Comparison of ENCODE assay signal across 16 cellular contexts in genomic region chr17:36498155-36498554, GRCh38. TPM values are rescaled to one million over a fixed set of nuclear protein-coding genes. Genes with fewer than 3 reads are reported as not detected.
DNase-seq lines count a peak whose midpoint lies in the region; ATAC-seq, FAIRE-seq and TF ChIP-seq lines count a peak whose summit lies in the region.
"Had no signal": no experiment of that assay in that cellular context is flagged by ENCODE, and none has a peak within 500 bp of the region (broad histone marks: within the 10 kb centered on the region; RNA-seq: fewer than 3 reads in every experiment).

No MANE protein-coding gene starts in this region.

- H3K4me2 ChIP-seq in SK-N-SH (no peak overlapping the region), HepG2 (ENCODE audit: low read depth, low read length) (no peak overlapping the region)
- H3K4me2 ChIP-seq: BLaER1 treated with 17β-estradiol and CSF1 and Interleukin-3, amounts not matched to agents 10 nM and 100 nM had no signal

- intact Hi-C loops in HepG2 (cut with micrococcal nuclease; ENCODE audit: unreplicated experiment): no loop called here

- no peaks in the 10 kb centered on the region for H3K9me3 Mint-ChIP-seq in endodermal cell
- no peaks in the 10 kb centered on the region for H3K9me3 Mint-ChIP-seq in activated naive CD4-positive, alpha-beta T cell treated with anti-CD3 and anti-CD28 coated beads, Interleukin-2, amount 10 ng/mL, durations not matched to agents 7 days and 5 days
- H3K9me3 Mint-ChIP-seq: IgD-negative memory B cell had no signal

- H3K27me3 ChIP-seq in SK-N-SH (ENCODE audit: insufficient read depth) (no peaks in the 10 kb centered on the region), endodermal cell (ENCODE audit: control insufficient read depth, insufficient read depth, low read length, poor library complexity, severe bottlenecking) (no peaks in the 10 kb centered on the region), HepG2 (ENCODE audit: control insufficient read depth in 1 of 2, insufficient read depth in 2 of 2, low read length in 2 of 2) (no peaks in the 10 kb centered on the region)
- H3K27me3 ChIP-seq: BLaER1 treated with 17β-estradiol and CSF1 and Interleukin-3, amounts not matched to agents 10 nM and 100 nM had no signal

- H4K20me1 ChIP-seq in SK-N-SH (ENCODE audit: insufficient read depth) (no peaks in the 10 kb centered on the region), HepG2 (ENCODE audit: insufficient read depth, low read length) (no peaks in the 10 kb centered on the region)

- H2AFZ ChIP-seq in SK-N-SH (ENCODE audit: low read depth) (no peak overlapping the region), HepG2 (ENCODE audit: low read length) (no peak overlapping the region)

- DNase-seq in SK-N-SH: peak; percentile 64
- peak; percentile 50 for DNase-seq in D341Med (ENCODE audit: low spot score)
- DNase-seq in endodermal cell: peak; percentile 42
- DNase-seq in HepG2 (ENCODE audit: low spot score): no peak
- no peak for DNase-seq in NCI-H69 (lab: John Stamatoyannopoulos, UW)
- no peak for DNase-seq in activated naive CD4-positive, alpha-beta T cell treated with anti-CD3 and anti-CD28 coated beads, Interleukin-2, amount 10 ng/mL, durations not matched to agents 7 days and 5 days
- DNase-seq: NCI-H1417, NCI-H2029, NCI-H510A treated with DMSO at 0.1 percent for 48 hours had no signal

- H3K4me1 ChIP-seq in SK-N-SH (ENCODE audit: control insufficient read depth in 1 of 2, insufficient read depth in 2 of 2, low read depth in 1 of 2, low read length in 1 of 2) (peaks cover 0 to 22% of the 10 kb centered on the region in 2 experiments; a peak in 1 of 4 replicates), endodermal cell (ENCODE audit: control insufficient read depth, insufficient read depth, low read length) (peaks cover 26% of the 10 kb centered on the region), HepG2 (ENCODE audit: insufficient read depth, low read length) (no peaks in the 10 kb centered on the region)
- H3K4me1 ChIP-seq: BLaER1 treated with 17β-estradiol and CSF1 and Interleukin-3, amounts not matched to agents 10 nM and 100 nM had no signal

- ATAC-seq in SK-N-SH treated with all-trans-retinoic acid at 6 μM for 48 hours (no peak), HepG2 (no peak), GM21423 (IDR thresholded peaks at IDR 0.05; ENCODE audit: unreplicated experiment) (no peak)
- ATAC-seq: HCT116 had no signal

- H3K9ac ChIP-seq in SK-N-SH (no peak overlapping the region), endodermal cell (ENCODE audit: extremely low read depth, low read length, poor library complexity, severe bottlenecking) (no peak overlapping the region), HepG2 (ENCODE audit: insufficient read depth, low read depth, low read length) (no peak overlapping the region)
- H3K9ac ChIP-seq: BLaER1 treated with 17β-estradiol and CSF1 and Interleukin-3, amounts not matched to agents 10 nM and 100 nM had no signal

- peaks cover 29% of the 10 kb centered on the region for H3K4me1 Mint-ChIP-seq in endodermal cell
- no peaks in the 10 kb centered on the region for H3K4me1 Mint-ChIP-seq in activated naive CD4-positive, alpha-beta T cell treated with anti-CD3 and anti-CD28 coated beads, Interleukin-2, amount 10 ng/mL, durations not matched to agents 7 days and 5 days

- CTCF ChIA-PET in SK-N-SH (lab: Yijun Ruan, JAX): interaction anchor here (4.4 kb wide), 1 partner anchor 15 kb away, joined by 22 read pairs; no protein-coding TSS in a partner anchor
- CTCF ChIA-PET in HepG2 (lab: Yijun Ruan, JAX; ENCODE audit: low intra/inter-chr PET ratio, low total read pairs): no interaction called here
- CTCF ChIA-PET in activated naive CD4-positive, alpha-beta T cell treated with anti-CD3 and anti-CD28 coated beads, Interleukin-2, amount 10 ng/mL, durations not matched to agents 7 days and 5 days (lab: Charles Lee): no interaction called here

- H3K27ac ChIP-seq in SK-N-SH (ENCODE audit: low read depth in 2 of 2, low read length in 1 of 2) (peak overlapping the region in 1 of 2 experiments; percentile 92; a peak in 2 of 4 replicates), endodermal cell (ENCODE audit: low read depth, low read length) (no peak overlapping the region), HepG2 (ENCODE audit: extremely low read length, insufficient read depth, low read length) (no peak overlapping the region)
- H3K27ac ChIP-seq: 22Rv1; BLaER1 treated with 17β-estradiol and CSF1 and Interleukin-3, amounts not matched to agents 10 nM and 100 nM had no signal

- H3K36me3 ChIP-seq in SK-N-SH (replicated peaks in 1 of 2; ENCODE audit: control insufficient read depth in 1 of 2, insufficient read depth in 2 of 2, low read length in 1 of 2) (peaks cover 39 to 59% of the 10 kb centered on the region in 2 experiments), endodermal cell (ENCODE audit: control insufficient read depth, insufficient read depth, low read length) (peaks cover 90% of the 10 kb centered on the region), HepG2 (replicated peaks in 1 of 2; ENCODE audit: control insufficient read depth in 1 of 2, insufficient read depth in 2 of 2, low read length in 2 of 2) (peaks cover 27 to 73% of the 10 kb centered on the region in 2 experiments)

- H3K79me2 ChIP-seq in SK-N-SH (ENCODE audit: insufficient read depth): no peaks in the 10 kb centered on the region
- H3K79me2 ChIP-seq in HepG2 (ENCODE audit: insufficient read depth, low read length): no peaks in the 10 kb centered on the region

- H3K9me2 ChIP-seq in SK-N-SH: no peaks in the 10 kb centered on the region

- 82% methylated on average over 5 of the region's 9 CpGs for WGBS in SK-N-SH (ENCODE audit: low lambda C conversion rate)
- WGBS in endodermal cell (ENCODE audit: insufficient coverage in 1 of 2, insufficient read length in 1 of 2), 2 experiments: 89 to 96% methylated on average over 7 to 9 of the region's 9 CpGs
- 94% methylated on average over 8 of the region's 9 CpGs for WGBS in HepG2 (ENCODE audit: low lambda C conversion rate)

- peak in 1 of 2 experiments; percentile 39; a peak in 1 of 4 replicates for TF ChIP-seq POLR2A in HepG2 (IDR thresholded peaks at IDR 0.05; ENCODE audit: insufficient read depth in 1 of 2, low read depth in 2 of 2, low read length in 2 of 2)

- TF ChIP-seq EP300 in SK-N-SH (IDR thresholded peaks at IDR 0.05; ENCODE audit: borderline replicate concordance in 1 of 2, low read depth in 1 of 2, low read length in 1 of 2) (no peak), HepG2 (IDR thresholded peaks at IDR 0.05; ENCODE audit: low read depth in 2 of 2, low read length in 2 of 2) (no peak), HepG2 (CRISPR knock-in tag; IDR thresholded peaks at IDR 0.05; ENCODE audit: borderline replicate concordance) (no peak)

- FAIRE-seq in HepG2 (lab: Jason Lieb, UNC): no peak
- FAIRE-seq: RCC 7860 had no signal

- TF ChIP-seq CTCF in SK-N-SH (IDR thresholded peaks at IDR 0.05): no peak
- TF ChIP-seq CTCF in endodermal cell (conservative IDR thresholded peaks at IDR 0.05): no peak
- no peak for TF ChIP-seq CTCF in HepG2 (CRISPR knock-in tag; IDR thresholded peaks at IDR 0.05)

- no peaks in the 10 kb centered on the region for H3K27me3 Mint-ChIP-seq in endodermal cell (ENCODE audit: insufficient read depth)
- no peaks in the 10 kb centered on the region for H3K27me3 Mint-ChIP-seq in activated naive CD4-positive, alpha-beta T cell treated with anti-CD3 and anti-CD28 coated beads, Interleukin-2, amount 10 ng/mL, durations not matched to agents 7 days and 5 days
- H3K27me3 Mint-ChIP-seq: IgD-negative memory B cell had no signal

- H3K9me3 ChIP-seq in SK-N-SH (no peaks in the 10 kb centered on the region), endodermal cell (ENCODE audit: control insufficient read depth, low read length) (no peaks in the 10 kb centered on the region), HepG2 (ENCODE audit: low read length) (no peaks in the 10 kb centered on the region)
- H3K9me3 ChIP-seq: BLaER1 treated with 17β-estradiol and CSF1 and Interleukin-3, amounts not matched to agents 10 nM and 100 nM had no signal

- H3K4me3 Mint-ChIP-seq in endodermal cell: no peak overlapping the region
- H3K4me3 Mint-ChIP-seq in activated naive CD4-positive, alpha-beta T cell treated with anti-CD3 and anti-CD28 coated beads, Interleukin-2, amount 10 ng/mL, durations not matched to agents 7 days and 5 days: no peak overlapping the region
- H3K4me3 Mint-ChIP-seq: IgD-negative memory B cell had no signal

- H3K4me3 ChIP-seq in SK-N-SH (ENCODE audit: low read depth in 2 of 2, low read length in 1 of 2): no peak overlapping the region
- H3K4me3 ChIP-seq in endodermal cell (ENCODE audit: low read length): no peak overlapping the region
- H3K4me3 ChIP-seq in HepG2 (replicated peaks in 1 of 3; ENCODE audit: insufficient read depth in 1 of 3, low read depth in 2 of 3, low read length in 3 of 3): no peak overlapping the region
- H3K4me3 ChIP-seq: BLaER1 treated with 17β-estradiol and CSF1 and Interleukin-3, amounts not matched to agents 10 nM and 100 nM had no signal

- no TSS peak for BruUV-seq in HepG2 (replicated peaks; lab: Mats Ljungman, UMichigan)

- peaks cover 62% of the 10 kb centered on the region for H3K36me3 Mint-ChIP-seq in endodermal cell (ENCODE audit: low read depth)
- H3K36me3 Mint-ChIP-seq in activated naive CD4-positive, alpha-beta T cell treated with anti-CD3 and anti-CD28 coated beads, Interleukin-2, amount 10 ng/mL, durations not matched to agents 7 days and 5 days: peaks cover 40% of the 10 kb centered on the region
- H3K36me3 Mint-ChIP-seq: IgD-negative memory B cell had no signal

- H3K27ac Mint-ChIP-seq in endodermal cell: no peak overlapping the region
- no peak overlapping the region for H3K27ac Mint-ChIP-seq in activated naive CD4-positive, alpha-beta T cell treated with anti-CD3 and anti-CD28 coated beads, Interleukin-2, amount 10 ng/mL, durations not matched to agents 7 days and 5 days

- POLR2A ChIA-PET in SK-N-SH (lab: Yijun Ruan, JAX): interaction anchor here (0.6 to 1.6 kb wide), 5 partner anchors 12 to 46 kb away, joined by 3 to 13 read pairs (median 4); partner anchors contain the start of genes GGNBP2, MYO19, PIGW and ZNHIT3
- POLR2A ChIA-PET in HepG2 (lab: Yijun Ruan, JAX): interaction anchor here (1.7 kb wide), 1 partner anchor 12 kb away, joined by 5 read pairs; the partner anchor contains the start of gene ZNHIT3

- H3F3A ChIP-seq in SK-N-SH (replicated peaks; ENCODE audit: insufficient read depth): no peaks in the 10 kb centered on the region

- in situ Hi-C loops in HepG2 (cut with HindIII; ENCODE audit: extremely low pct_ligation_motif_present, low pct_unique_long_range_greater_than_20kb): loop anchor here (25.0 kb wide), 1 partner anchor 536 kb away; no protein-coding TSS in a partner anchor

- TF ChIP-seq RAD21 in SK-N-SH (IDR thresholded peaks at IDR 0.05; ENCODE audit: low read length) (no peak), HepG2 (CRISPR knock-in tag; IDR thresholded peaks at IDR 0.05) (no peak)

RNA-seq across cellular contexts. Expression of gene ZNHIT3, which starts 11.7 kb away (rescaled TPM):
- polyA plus RNA-seq in SK-N-SH (2012; rRNA removed): 59.9 and 68.5 TPM in 2 replicates
- 74.5 and 82.1 TPM in 2 replicates for polyA plus RNA-seq in SK-N-SH (2012; cell fraction: cytosol; rRNA removed)
- polyA plus RNA-seq in SK-N-SH (2012; cell fraction: nucleus; rRNA removed): 27.8 and 34.0 TPM in 2 replicates
- 10 to 100 TPM; 59.6 to 67.3 TPM for total RNA-seq in endodermal cell
- 64.3 TPM for polyA plus RNA-seq in endodermal cell (2013, experiment 1 of 2)
- polyA plus RNA-seq in endodermal cell (2013, experiment 2 of 2): 67.4 TPM
- 66.6 and 88.3 TPM in 2 replicates for total RNA-seq in HepG2 (2016; rRNA removed; fragmentation: Illumina TruSeq; extraction: Trizol)
- 29.8 and 32.2 TPM in 2 replicates for total RNA-seq in HepG2 (2016; cell fraction: cytosol; rRNA removed; fragmentation: Illumina TruSeq; extraction: Trizol; ENCODE audit: low read depth)
- total RNA-seq in HepG2 (2016; cell fraction: insoluble cytoplasmic fraction; rRNA removed; fragmentation: Illumina TruSeq; extraction: Trizol): 67.3 and 89.4 TPM in 2 replicates
- 41.9 and 45.5 TPM in 2 replicates for total RNA-seq in HepG2 (2016; cell fraction: membrane; rRNA removed; fragmentation: Illumina TruSeq; extraction: Trizol)
- 27.8 and 28.2 TPM in 2 replicates for total RNA-seq in HepG2 (2016; cell fraction: nucleus; rRNA removed; fragmentation: Illumina TruSeq; extraction: Trizol)
- polyA plus RNA-seq in HepG2 (2011; rRNA removed): 60.9 and 77.4 TPM in 2 replicates
- 58.2 and 69.6 TPM in 2 replicates for polyA plus RNA-seq in HepG2 (2011; cell fraction: cytosol; rRNA removed)
- polyA plus RNA-seq in HepG2 (2011; cell fraction: nucleus; rRNA removed): 16.3 and 25.3 TPM in 2 replicates
- 48.2 and 51.5 TPM in 2 replicates for polyA plus RNA-seq in HepG2 (2012)
- polyA plus RNA-seq in HepG2 (2016; cell fraction: cytosol; fragmentation: Illumina TruSeq; extraction: Trizol; ENCODE audit: low read depth): 30.5 and 31.3 TPM in 2 replicates
- polyA plus RNA-seq in HepG2 (2016; cell fraction: insoluble cytoplasmic fraction; fragmentation: Illumina TruSeq; extraction: Trizol; ENCODE audit: low read depth): 87.9 and 101 TPM in 2 replicates
- polyA plus RNA-seq in HepG2 (2016; cell fraction: membrane; fragmentation: Illumina TruSeq; extraction: Trizol; ENCODE audit: low read depth): 43.8 and 44.5 TPM in 2 replicates
- 41.8 and 50.1 TPM in 2 replicates for polyA plus RNA-seq in HepG2 (2016; cell fraction: nucleus; fragmentation: Illumina TruSeq; extraction: Trizol; ENCODE audit: insufficient read depth, low read depth)
- polyA minus RNA-seq in HepG2 (2011; rRNA and poly(A)+ RNA removed; ENCODE audit: low replicate concordance): 22.7 and 35.2 TPM in 2 replicates
- polyA minus RNA-seq in HepG2 (2011; cell fraction: cytosol; rRNA and poly(A)+ RNA removed): 8.5 and 13.5 TPM in 2 replicates
- 20.0 and 28.6 TPM in 2 replicates for polyA minus RNA-seq in HepG2 (2011; cell fraction: nucleus; rRNA and poly(A)+ RNA removed)

RNA-seq across cellular contexts. Expression of gene MYO19, which starts 36.5 kb away (rescaled TPM):
- polyA plus RNA-seq in SK-N-SH (2012; rRNA removed): 61.6 and 72.4 TPM in 2 replicates
- 20.3 and 28.5 TPM in 2 replicates for polyA plus RNA-seq in SK-N-SH (2012; cell fraction: cytosol; rRNA removed)
- polyA plus RNA-seq in SK-N-SH (2012; cell fraction: nucleus; rRNA removed): 344 and 424 TPM in 2 replicates
- total RNA-seq in endodermal cell: 100 to 1,000 TPM; 133 to 154 TPM
- polyA plus RNA-seq in endodermal cell (2013, experiment 1 of 2): 63.3 TPM
- 51.5 TPM for polyA plus RNA-seq in endodermal cell (2013, experiment 2 of 2)
- 46.8 and 75.7 TPM in 2 replicates for total RNA-seq in HepG2 (2016; rRNA removed; fragmentation: Illumina TruSeq; extraction: Trizol)
- 70.2 and 74.2 TPM in 2 replicates for total RNA-seq in HepG2 (2016; cell fraction: cytosol; rRNA removed; fragmentation: Illumina TruSeq; extraction: Trizol; ENCODE audit: low read depth)
- 42.5 and 72.3 TPM in 2 replicates for total RNA-seq in HepG2 (2016; cell fraction: insoluble cytoplasmic fraction; rRNA removed; fragmentation: Illumina TruSeq; extraction: Trizol)
- total RNA-seq in HepG2 (2016; cell fraction: membrane; rRNA removed; fragmentation: Illumina TruSeq; extraction: Trizol): 73.2 and 82.2 TPM in 2 replicates
- 105 and 110 TPM in 2 replicates for total RNA-seq in HepG2 (2016; cell fraction: nucleus; rRNA removed; fragmentation: Illumina TruSeq; extraction: Trizol)
- 80.8 and 82.3 TPM in 2 replicates for polyA plus RNA-seq in HepG2 (2011; rRNA removed)
- 31.7 and 43.3 TPM in 2 replicates for polyA plus RNA-seq in HepG2 (2011; cell fraction: cytosol; rRNA removed)
- polyA plus RNA-seq in HepG2 (2011; cell fraction: nucleus; rRNA removed): 435 and 511 TPM in 2 replicates
- polyA plus RNA-seq in HepG2 (2012): 38.9 and 47.5 TPM in 2 replicates
- polyA plus RNA-seq in HepG2 (2016; cell fraction: cytosol; fragmentation: Illumina TruSeq; extraction: Trizol; ENCODE audit: low read depth): 29.1 and 34.3 TPM in 2 replicates
- polyA plus RNA-seq in HepG2 (2016; cell fraction: insoluble cytoplasmic fraction; fragmentation: Illumina TruSeq; extraction: Trizol; ENCODE audit: low read depth): 38.5 and 44.1 TPM in 2 replicates
- polyA plus RNA-seq in HepG2 (2016; cell fraction: membrane; fragmentation: Illumina TruSeq; extraction: Trizol; ENCODE audit: low read depth): 43.7 and 46.4 TPM in 2 replicates
- 202 and 205 TPM in 2 replicates for polyA plus RNA-seq in HepG2 (2016; cell fraction: nucleus; fragmentation: Illumina TruSeq; extraction: Trizol; ENCODE audit: insufficient read depth, low read depth)
- 151 and 353 TPM in 2 replicates for polyA minus RNA-seq in HepG2 (2011; rRNA and poly(A)+ RNA removed; ENCODE audit: low replicate concordance)
- polyA minus RNA-seq in HepG2 (2011; cell fraction: cytosol; rRNA and poly(A)+ RNA removed): 25.4 and 29.5 TPM in 2 replicates
- polyA minus RNA-seq in HepG2 (2011; cell fraction: nucleus; rRNA and poly(A)+ RNA removed): 222 and 248 TPM in 2 replicates

RNA-seq across cellular contexts. Expression of gene PIGW, which starts 36.6 kb away (rescaled TPM):
- 10.1 and 11.2 TPM in 2 replicates for polyA plus RNA-seq in SK-N-SH (2012; rRNA removed)
- 12.4 and 14.1 TPM in 2 replicates for polyA plus RNA-seq in SK-N-SH (2012; cell fraction: cytosol; rRNA removed)
- 4.4 and 6.9 TPM in 2 replicates for polyA plus RNA-seq in SK-N-SH (2012; cell fraction: nucleus; rRNA removed)
- 10 to 100 TPM; 10.8 to 16.6 TPM for total RNA-seq in endodermal cell
- 7.1 TPM for polyA plus RNA-seq in endodermal cell (2013, experiment 1 of 2)
- polyA plus RNA-seq in endodermal cell (2013, experiment 2 of 2): 7.6 TPM
- total RNA-seq in HepG2 (2016; rRNA removed; fragmentation: Illumina TruSeq; extraction: Trizol): 24.0 and 26.5 TPM in 2 replicates
- total RNA-seq in HepG2 (2016; cell fraction: cytosol; rRNA removed; fragmentation: Illumina TruSeq; extraction: Trizol; ENCODE audit: low read depth): 4.4 and 5.1 TPM in 2 replicates
- 21.6 and 25.0 TPM in 2 replicates for total RNA-seq in HepG2 (2016; cell fraction: insoluble cytoplasmic fraction; rRNA removed; fragmentation: Illumina TruSeq; extraction: Trizol)
- total RNA-seq in HepG2 (2016; cell fraction: membrane; rRNA removed; fragmentation: Illumina TruSeq; extraction: Trizol): 19.0 and 23.1 TPM in 2 replicates
- total RNA-seq in HepG2 (2016; cell fraction: nucleus; rRNA removed; fragmentation: Illumina TruSeq; extraction: Trizol): 20.3 and 22.4 TPM in 2 replicates
- 6.6 and 9.0 TPM in 2 replicates for polyA plus RNA-seq in HepG2 (2011; rRNA removed)
- polyA plus RNA-seq in HepG2 (2011; cell fraction: cytosol; rRNA removed): 4.7 and 6.7 TPM in 2 replicates
- polyA plus RNA-seq in HepG2 (2011; cell fraction: nucleus; rRNA removed): 3.9 and 4.8 TPM in 2 replicates
- 11.2 and 12.6 TPM in 2 replicates for polyA plus RNA-seq in HepG2 (2012)
- 5.5 and 6.5 TPM in 2 replicates for polyA plus RNA-seq in HepG2 (2016; cell fraction: cytosol; fragmentation: Illumina TruSeq; extraction: Trizol; ENCODE audit: low read depth)
- polyA plus RNA-seq in HepG2 (2016; cell fraction: insoluble cytoplasmic fraction; fragmentation: Illumina TruSeq; extraction: Trizol; ENCODE audit: low read depth): 25.9 and 29.3 TPM in 2 replicates
- 20.3 and 21.1 TPM in 2 replicates for polyA plus RNA-seq in HepG2 (2016; cell fraction: membrane; fragmentation: Illumina TruSeq; extraction: Trizol; ENCODE audit: low read depth)
- 29.7 and 32.1 TPM in 2 replicates for polyA plus RNA-seq in HepG2 (2016; cell fraction: nucleus; fragmentation: Illumina TruSeq; extraction: Trizol; ENCODE audit: insufficient read depth, low read depth)
- polyA minus RNA-seq in HepG2 (2011; rRNA and poly(A)+ RNA removed; ENCODE audit: low replicate concordance): 2.8 and 4.8 TPM in 2 replicates
- 3.5 and 6.3 TPM in 2 replicates for polyA minus RNA-seq in HepG2 (2011; cell fraction: cytosol; rRNA and poly(A)+ RNA removed)
- 6.3 and 7.2 TPM in 2 replicates for polyA minus RNA-seq in HepG2 (2011; cell fraction: nucleus; rRNA and poly(A)+ RNA removed)

RNA-seq across cellular contexts. Expression of gene GGNBP2, which starts 46.6 kb away (rescaled TPM):
- polyA plus RNA-seq in SK-N-SH (2012; rRNA removed) (74.5 and 79.3 TPM in 2 replicates), HepG2 (2011; rRNA removed) (75.5 and 84.2 TPM in 2 replicates)
- 60.0 and 61.0 TPM in 2 replicates for polyA plus RNA-seq in SK-N-SH (2012; cell fraction: cytosol; rRNA removed)
- polyA plus RNA-seq in SK-N-SH (2012; cell fraction: nucleus; rRNA removed): 92.6 and 156 TPM in 2 replicates
- total RNA-seq in endodermal cell (10 to 100 TPM; 56.8 to 61.6 TPM), HepG2 (2016; rRNA removed; fragmentation: Illumina TruSeq; extraction: Trizol) (53.3 and 59.6 TPM in 2 replicates)
- 61.1 TPM for polyA plus RNA-seq in endodermal cell (2013, experiment 1 of 2)
- 57.6 TPM for polyA plus RNA-seq in endodermal cell (2013, experiment 2 of 2)
- 12.2 and 13.2 TPM in 2 replicates for total RNA-seq in HepG2 (2016; cell fraction: cytosol; rRNA removed; fragmentation: Illumina TruSeq; extraction: Trizol; ENCODE audit: low read depth)
- total RNA-seq in HepG2 (2016; cell fraction: insoluble cytoplasmic fraction; rRNA removed; fragmentation: Illumina TruSeq; extraction: Trizol): 54.5 and 55.8 TPM in 2 replicates
- 17.0 and 19.1 TPM in 2 replicates for total RNA-seq in HepG2 (2016; cell fraction: membrane; rRNA removed; fragmentation: Illumina TruSeq; extraction: Trizol)
- 64.6 and 73.8 TPM in 2 replicates for total RNA-seq in HepG2 (2016; cell fraction: nucleus; rRNA removed; fragmentation: Illumina TruSeq; extraction: Trizol)
- polyA plus RNA-seq in HepG2 (2011; cell fraction: cytosol; rRNA removed): 29.8 and 38.5 TPM in 2 replicates
- polyA plus RNA-seq in HepG2 (2011; cell fraction: nucleus; rRNA removed): 127 and 151 TPM in 2 replicates
- polyA plus RNA-seq in HepG2 (2012): 41.9 and 49.1 TPM in 2 replicates
- 4.2 and 5.6 TPM in 2 replicates for polyA plus RNA-seq in HepG2 (2016; cell fraction: cytosol; fragmentation: Illumina TruSeq; extraction: Trizol; ENCODE audit: low read depth)
- polyA plus RNA-seq in HepG2 (2016; cell fraction: insoluble cytoplasmic fraction; fragmentation: Illumina TruSeq; extraction: Trizol; ENCODE audit: low read depth): 65.2 and 70.6 TPM in 2 replicates
- 9.6 and 11.3 TPM in 2 replicates for polyA plus RNA-seq in HepG2 (2016; cell fraction: membrane; fragmentation: Illumina TruSeq; extraction: Trizol; ENCODE audit: low read depth)
- polyA plus RNA-seq in HepG2 (2016; cell fraction: nucleus; fragmentation: Illumina TruSeq; extraction: Trizol; ENCODE audit: insufficient read depth, low read depth): 118 and 132 TPM in 2 replicates
- polyA minus RNA-seq in HepG2 (2011; rRNA and poly(A)+ RNA removed; ENCODE audit: low replicate concordance): 67.2 and 86.8 TPM in 2 replicates
- polyA minus RNA-seq in HepG2 (2011; cell fraction: cytosol; rRNA and poly(A)+ RNA removed): 16.6 and 22.4 TPM in 2 replicates
- polyA minus RNA-seq in HepG2 (2011; cell fraction: nucleus; rRNA and poly(A)+ RNA removed): 108 and 109 TPM in 2 replicates

Comparison
In these comparisons a context has a peak if more than half of its experiments do, and no peak if none do; other contexts are left out.
1. DNase-seq: peak in SK-N-SH (single experiment), D341Med (single experiment) and endodermal cell (single experiment); none in HepG2 (single experiment), NCI-H69 (single experiment) and activated naive CD4-positive, alpha-beta T cell treated with anti-CD3 and anti-CD28 coated beads, Interleukin-2, amount 10 ng/mL, durations not matched to agents 7 days and 5 days (single experiment).